Comparison of ENCODE assay signal across 8 cellular contexts in genomic region chr9:101533334-101534187, GRCh38. TPM values are rescaled to one million over a fixed set of nuclear protein-coding genes. Genes with fewer than 3 reads are reported as not detected.
A peak's percentile ranks its signal among the peaks of the same experiment; 100 is the strongest.
DNase-seq lines count a peak whose midpoint lies in the region; ATAC-seq and TF ChIP-seq lines count a peak whose summit lies in the region.

RNF20 (plus strand) TSS chr9:101533853; CDS start chr9:101535424, 1,571 bp downstream.

- H3K27me3 ChIP-seq in mucosa of rectum (ENCODE audit: control insufficient read depth in 2 of 2, insufficient read depth in 2 of 2, low read length in 2 of 2) = no peaks in the 10 kb centered on the region

- H3K4me3 Mint-ChIP-seq in activated T-cell treated with anti-CD3 and anti-CD28 coated beads, Interleukin-2, amount 50 U/mL, for 24 hours = peak within 1 kb of the TSS; percentile 92

- in situ Hi-C loops in KBM-7 (cut with MboI; ENCODE audit: low pct_unique_long_range_greater_than_20kb, low sequenced_read_pairs) = no loop called here

- peak; percentile 96 for DNase-seq in DMS153 treated with DMSO at 0.1 percent for 48 hours (lab: John Stamatoyannopoulos, UW; ENCODE audit: unreplicated experiment)
- peak; percentile 99 for DNase-seq in KBM-7
- peak; percentile 99 for DNase-seq in activated T-cell treated with anti-CD3 and anti-CD28 coated beads, Interleukin-2, amount 50 U/mL, for 24 hours
- DNase-seq in erythroblast (lab: John Stamatoyannopoulos, UW) = peak; percentile 99
- peak; percentile 99 for DNase-seq in stimulated activated CD8-positive, alpha-beta memory T cell treated with anti-CD3 and anti-CD28 coated beads, Interleukin-4, amount 100 ng/mL, for 48 hours

- TF ChIP-seq POLR2A in erythroblast (IDR thresholded peaks at IDR 0.05; ENCODE audit: low read length) = peak; percentile 31

- peaks cover 5 to 6% of the 10 kb centered on the region in 2 donors for H3K4me1 ChIP-seq in mucosa of rectum (ENCODE audit: control insufficient read depth in 2 of 2, insufficient read depth in 2 of 2, low read length in 2 of 2)

- peak within 1 kb of the TSS; percentile 98 to 99 for H3K4me3 ChIP-seq in mucosa of rectum (ENCODE audit: low read length in 2 of 2)

- peak within 1 kb of the TSS; percentile 94 to 95 for H3K27ac ChIP-seq in mucosa of rectum (ENCODE audit: low read depth in 2 of 2, low read length in 2 of 2)

- peak within 1 kb of the TSS; percentile 99 for H3K27ac Mint-ChIP-seq in activated T-cell treated with anti-CD3 and anti-CD28 coated beads, Interleukin-2, amount 50 U/mL, for 24 hours

- H3K36me3 ChIP-seq in mucosa of rectum (ENCODE audit: control insufficient read depth in 2 of 2, insufficient read depth in 2 of 2, low read length in 2 of 2) = peaks cover 8 to 10% of the 10 kb centered on the region in 2 donors

- peak; percentile 99 for ATAC-seq in GM21717 (IDR thresholded peaks at IDR 0.05; ENCODE audit: unreplicated experiment)

- peaks cover 4% of the 10 kb centered on the region for H3K27me3 Mint-ChIP-seq in activated T-cell treated with anti-CD3 and anti-CD28 coated beads, Interleukin-2, amount 50 U/mL, for 24 hours

- H3K9me3 Mint-ChIP-seq in activated T-cell treated with anti-CD3 and anti-CD28 coated beads, Interleukin-2, amount 50 U/mL, for 24 hours = no peaks in the 10 kb centered on the region

- H3K9me3 ChIP-seq in mucosa of rectum (ENCODE audit: control insufficient read depth in 2 of 2, low read length in 2 of 2) = no peaks in the 10 kb centered on the region

- H3K4me1 Mint-ChIP-seq in activated T-cell treated with anti-CD3 and anti-CD28 coated beads, Interleukin-2, amount 50 U/mL, for 24 hours (ENCODE audit: low read depth) = peaks cover 30% of the 10 kb centered on the region

- H3K9ac ChIP-seq in mucosa of rectum (ENCODE audit: low read depth in 1 of 2, low read length in 2 of 2) = peak within 1 kb of the TSS; percentile 91 to 94

- H3K36me3 Mint-ChIP-seq in activated T-cell treated with anti-CD3 and anti-CD28 coated beads, Interleukin-2, amount 50 U/mL, for 24 hours (ENCODE audit: low read depth) = peaks cover 9% of the 10 kb centered on the region

TF ChIP-seq in PFSK-1, 5 proteins besides CTCF, POLR2A, EP300 and RAD21:
- TF ChIP-seq TAF1 (IDR thresholded peaks at IDR 0.05; ENCODE audit: borderline replicate concordance, insufficient read depth, low read length) (no peak), POLR2AphosphoS5 (IDR thresholded peaks at IDR 0.05; ENCODE audit: low read depth, low read length) (peak; percentile 71), REST (IDR thresholded peaks at IDR 0.05; ENCODE audit: insufficient read depth in 1 of 2, low read depth in 2 of 2, low read length in 2 of 2) (0 out of 4 replicates have a peak, but pooled peaks of 1 of the 2 experiments have one; percentile 23), SIN3A (IDR thresholded peaks at IDR 0.05; ENCODE audit: borderline replicate concordance, insufficient read depth, low read length) (peak; percentile 19; the same call in 1 of the 2 replicates), FOXP2 (optimal IDR thresholded peaks at IDR 0.05; ENCODE audit: borderline replicate concordance, extremely low read depth, extremely low read length, insufficient read depth) (peak; percentile 10)

RNA-seq across cellular contexts. Expression of gene RNF20, which starts in this region (rescaled TPM):
- 15.3 TPM for polyA plus RNA-seq in PFSK-1 (2012; ENCODE audit: insufficient read length, low read depth)

Comparison
In these comparisons a context has a peak if more than half of its experiments do, and no peak if none do; other contexts are left out.
1. Peak in every context shown above with its lines: DNase-seq, ATAC-seq, H3K4me3 ChIP-seq and H3K27ac ChIP-seq.